In genomic region chrX:129779747-129780146, GRCh38 we compare ENCODE assay signal across 7 cellular contexts. TPM values are rescaled to one million over a fixed set of nuclear protein-coding genes. Genes with fewer than 3 reads are reported as not detected.
DNase-seq lines count a peak whose midpoint lies in the region; ATAC-seq and TF ChIP-seq lines count a peak whose summit lies in the region.

Gene SASH3, plus strand, starts transcription at chrX:129779949. Its CDS starts 149 bp downstream, at chrX:129780098.

- no peak for TF ChIP-seq EP300 in transverse colon (IDR thresholded peaks at IDR 0.05; ENCODE audit: low read depth)

- TF ChIP-seq CTCF in HL-60 (IDR thresholded peaks at IDR 0.05; ENCODE audit: insufficient read depth, low read length) (no peak), transverse colon (IDR thresholded peaks at IDR 0.05) (no peak), smooth muscle cell (IDR thresholded peaks at IDR 0.05; ENCODE audit: borderline replicate concordance, insufficient read depth, poor library complexity, severe bottlenecking) (no peak)

- peak; percentile 24 for ATAC-seq in GM19372 (IDR thresholded peaks at IDR 0.05; ENCODE audit: low read depth, unreplicated experiment)

- H3K9me3 ChIP-seq in transverse colon, result no peaks in the 10 kb centered on the region
- H3K9me3 ChIP-seq in smooth muscle cell (replicated peaks; ENCODE audit: low read depth), result no peaks in the 10 kb centered on the region

- in situ Hi-C loops in transverse colon (cut with MboI; ENCODE audit: low pct_ligation_motif_present in 1 of 4, low pct_unique_long_range_greater_than_20kb in 1 of 4, low sequenced_read_pairs in 3 of 4), result no loop called here

- H3K27me3 ChIP-seq in HL-60 (ENCODE audit: insufficient read depth, poor library complexity, severe bottlenecking) (no peaks in the 10 kb centered on the region), layer of hippocampus (ENCODE audit: control insufficient read depth, insufficient read depth, low read length) (no peaks in the 10 kb centered on the region), transverse colon (no peaks in the 10 kb centered on the region), smooth muscle cell (ENCODE audit: low read depth) (no peaks in the 10 kb centered on the region)

- H3K4me2 ChIP-seq in smooth muscle cell, result no peak within 1 kb of the TSS

- H3F3A ChIP-seq in smooth muscle cell (ENCODE audit: low read depth), result no peaks in the 10 kb centered on the region

- no peaks in the 10 kb centered on the region for H3K36me3 ChIP-seq in transverse colon
- no peaks in the 10 kb centered on the region for H3K36me3 ChIP-seq in smooth muscle cell (ENCODE audit: low read depth)

- 62% methylated on average over 9 of the region's 13 CpGs; no CpG with 5 or more reads in 1 of the 2 donors for WGBS in transverse colon (ENCODE audit: low coverage in 1 of 2), 2 donors
- 92% methylated on average over 13 of the region's 13 CpGs for WGBS in smooth muscle cell (ENCODE audit: low lambda C conversion rate)

- H3K4me3 ChIP-seq in HL-60 (replicated peaks; ENCODE audit: insufficient read depth, low read length) (peak within 1 kb of the TSS; percentile 62), transverse colon (peak within 1 kb of the TSS in 2 of 4 donors; percentile 6 to 42), smooth muscle cell (no peak within 1 kb of the TSS)

- DNase-seq in HL-60 (ENCODE audit: low read depth in 1 of 2, low spot score in 1 of 2) (peak; percentile 69 to 88), transverse colon (peak; percentile 63), smooth muscle cell (lab: John Stamatoyannopoulos, UW; ENCODE audit: unreplicated experiment) (no peak), DMS79 (lab: John Stamatoyannopoulos, UW) (no peak)
- DNase-seq in activated CD8-positive, alpha-beta memory T cell treated with anti-CD3 and anti-CD28 coated beads, Interleukin-2, amount 50 U/mL, for 4 hours, result peak; percentile 48

- H2AFZ ChIP-seq in smooth muscle cell (ENCODE audit: low read depth), result no peak within 1 kb of the TSS

- no peak within 1 kb of the TSS for H3K9ac ChIP-seq in smooth muscle cell (ENCODE audit: low read depth)

- H3K27ac ChIP-seq in HL-60 (replicated peaks) (peak within 1 kb of the TSS; percentile 90), layer of hippocampus (ENCODE audit: low read depth, low read length) (peak within 1 kb of the TSS; percentile 4), transverse colon (peak within 1 kb of the TSS; percentile 51 to 79 (median 61)), smooth muscle cell (ENCODE audit: low read depth) (no peak within 1 kb of the TSS)

- H4K20me1 ChIP-seq in smooth muscle cell (ENCODE audit: low read depth), result no peaks in the 10 kb centered on the region

- intact Hi-C loops in transverse colon (cut with DNase I; ENCODE audit: low total_unique reads), result loop anchor here (1.0 kb wide), 1 partner anchor 17 kb away; no protein-coding TSS in a partner anchor

- no peaks in the 10 kb centered on the region for H3K4me1 ChIP-seq in transverse colon
- no peaks in the 10 kb centered on the region for H3K4me1 ChIP-seq in smooth muscle cell (ENCODE audit: low read depth)

- peak; percentile 41 for TF ChIP-seq POLR2A in transverse colon (IDR thresholded peaks at IDR 0.05)

- H3K79me2 ChIP-seq in smooth muscle cell (ENCODE audit: low read depth), result no peaks in the 10 kb centered on the region

RNA-seq across cellular contexts. Expression of gene SASH3, which starts in this region (rescaled TPM):
- 10 to 100 TPM in 2 of 4 donors, 1 to 10 TPM in 2; 1.6 to 20.9 (median 11.1) TPM for total RNA-seq in transverse colon
- total RNA-seq in smooth muscle cell, result not detected in 2 replicates
- polyA plus RNA-seq in smooth muscle cell, result not detected in 2 replicates

Comparison
In these comparisons a context has a peak if more than half of its experiments do, and no peak if none do; other contexts are left out.
1. DNase-seq: peak in HL-60 (2 of 2), activated CD8-positive, alpha-beta memory T cell treated with anti-CD3 and anti-CD28 coated beads, Interleukin-2, amount 50 U/mL, for 4 hours (single experiment) and transverse colon (single experiment); none in smooth muscle cell (single experiment) and DMS79 (single experiment).